Comparison of ENCODE assay signal across 13 cellular contexts in the genomic region with DNA sequence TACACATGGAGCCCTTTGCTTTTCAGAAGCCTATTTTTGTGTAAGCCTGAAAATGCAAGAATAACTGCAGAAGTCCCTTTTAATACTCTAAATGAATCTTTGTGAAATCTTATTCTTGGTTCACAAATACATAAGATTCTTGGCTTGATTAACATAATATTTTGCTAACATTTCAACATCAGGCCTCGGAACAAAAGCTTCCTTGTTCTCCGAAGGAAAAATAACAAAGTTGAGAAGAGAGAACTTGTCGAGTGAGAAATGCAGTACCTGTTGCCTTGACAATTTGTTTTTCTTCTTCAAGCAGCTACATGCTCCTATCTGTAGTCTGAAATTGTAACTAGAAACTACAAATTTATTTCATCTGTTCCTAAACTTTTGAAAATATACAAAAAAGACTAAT. TPM values are rescaled to one million over a fixed set of nuclear protein-coding genes. Genes with fewer than 3 reads are reported as not detected.
DNase-seq lines count a peak whose midpoint lies in the region; ATAC-seq and TF ChIP-seq lines count a peak whose summit lies in the region.
"Had no signal": no experiment of that assay in that cellular context is flagged by ENCODE, and none has a peak within 500 bp of the region (broad histone marks: within the 10 kb centered on the region; RNA-seq: fewer than 3 reads in every experiment).

No MANE protein-coding gene starts in this region.

- 6% methylated on average over 3 of the region's 3 CpGs for WGBS in prostate gland

- H3K9me3 ChIP-seq in DND-41 (ENCODE audit: insufficient read depth, low read length, severe bottlenecking): no peaks in the 10 kb centered on the region
- H3K9me3 ChIP-seq in prostate gland: no peaks in the 10 kb centered on the region

- intact Hi-C loops in prostate gland (cut with DNase I): no loop called here

- no peak for TF ChIP-seq POLR2A in prostate gland (IDR thresholded peaks at IDR 0.05)

- no peak for ATAC-seq in DND-41 (ENCODE audit: insufficient read depth, low read depth)
- ATAC-seq in GM21381 (IDR thresholded peaks at IDR 0.05; ENCODE audit: unreplicated experiment): no peak
- no peak for ATAC-seq in HG03460 (IDR thresholded peaks at IDR 0.05; ENCODE audit: unreplicated experiment)
- ATAC-seq: activated naive CD8-positive, alpha-beta T cell treated with anti-CD3 and anti-CD28 coated beads, Interleukin-2, amount 50 U/mL, for 24 hours; foreskin keratinocyte had no signal

- H3K4me3 ChIP-seq in DND-41 (ENCODE audit: low read depth in 1 of 2, low read length in 2 of 2): no peak overlapping the region
- H3K4me3 ChIP-seq in fibroblast of pulmonary artery (replicated peaks; ENCODE audit: low read depth, low read length): no peak overlapping the region
- no peak overlapping the region for H3K4me3 ChIP-seq in prostate gland

- H4K20me1 ChIP-seq in DND-41 (ENCODE audit: insufficient read depth, low read length): peaks cover 12% of the 10 kb centered on the region; the same call in 1 of the 2 replicates

- peaks cover 32% of the 10 kb centered on the region for H3K36me3 ChIP-seq in DND-41 (ENCODE audit: insufficient read depth, low read length)
- H3K36me3 ChIP-seq in prostate gland: no peaks in the 10 kb centered on the region

- DNase-seq in DND-41 (no peak), SK-MEL-5 (ENCODE audit: low read depth, low spot score) (peak; percentile 25), fibroblast of pulmonary artery (ENCODE audit: low read depth) (peak; percentile 42), prostate gland (ENCODE audit: low spot score) (peak; percentile 36), CD1c-positive myeloid dendritic cell (ENCODE audit: extremely low spot score) (no peak), SIG-M5 treated with dmso at 0.1 percent for 504 hours (lab: John Stamatoyannopoulos, UW; ENCODE audit: unreplicated experiment) (no peak)
- DNase-seq: activated CD4-positive, alpha-beta T cell treated with anti-CD3 and anti-CD28 coated beads, Interleukin-2, amount 50 U/mL, for 1 hour; activated naive CD8-positive, alpha-beta T cell treated with anti-CD3 and anti-CD28 coated beads, Interleukin-2, amount 50 U/mL, for 24 hours; HCEC 1CT; RPMI8226 had no signal

- no peak overlapping the region for H2AFZ ChIP-seq in DND-41 (ENCODE audit: low read depth, low read length)

- H3K4me2 ChIP-seq in DND-41 (ENCODE audit: insufficient read depth, low read length): peak overlapping the region; percentile 34

- peaks cover 97% of the 10 kb centered on the region for H3K79me2 ChIP-seq in DND-41 (ENCODE audit: insufficient read depth, low read length)

- no peaks in the 10 kb centered on the region for H3K27me3 ChIP-seq in DND-41 (ENCODE audit: insufficient read depth, low read length, poor library complexity)
- no peaks in the 10 kb centered on the region for H3K27me3 ChIP-seq in prostate gland (replicated peaks; ENCODE audit: insufficient read depth)
- H3K27me3 ChIP-seq: foreskin keratinocyte had no signal

- in situ Hi-C loops in SK-MEL-5 (cut with HindIII; ENCODE audit: low pct_unique_long_range_greater_than_20kb, low sequenced_read_pairs): no loop called here

- H3K27ac ChIP-seq in DND-41 (ENCODE audit: low read length) (peak overlapping the region; percentile 74), prostate gland (peak overlapping the region; percentile 39 to 44)
- H3K27ac ChIP-seq: foreskin keratinocyte had no signal

- H3K4me1 ChIP-seq in DND-41 (ENCODE audit: insufficient read depth, low read length) (peaks cover 89% of the 10 kb centered on the region), prostate gland (replicated peaks) (peaks cover 3% of the 10 kb centered on the region)

- 0 out of 2 replicates have a peak overlapping the region, but pooled peaks have one; percentile 21 for H3K9ac ChIP-seq in DND-41 (ENCODE audit: low read depth, low read length)

- no peak for TF ChIP-seq CTCF in DND-41 (IDR thresholded peaks at IDR 0.05; ENCODE audit: borderline replicate concordance, extremely low read depth, low read length, poor library complexity, severe bottlenecking)
- TF ChIP-seq CTCF in fibroblast of pulmonary artery (IDR thresholded peaks at IDR 0.05; ENCODE audit: low read length, missing control alignments): no peak
- TF ChIP-seq CTCF in prostate gland (IDR thresholded peaks at IDR 0.05): no peak

RNA-seq across cellular contexts. Expression of gene NT5C2, which starts 8.5 kb away (rescaled TPM):
- total RNA-seq in SK-MEL-5 (2014; rRNA removed; shearing (Covaris generic)): 35.5 and 37.4 TPM in 2 replicates
- polyA plus RNA-seq in SK-MEL-5 (2015; cell fraction: cytosol; rRNA removed): 30.3 and 34.9 TPM in 2 replicates
- polyA plus RNA-seq in SK-MEL-5 (2015; cell fraction: nucleus; rRNA removed): 45.4 and 52.6 TPM in 2 replicates
- 100 to 1,000 TPM in 1 of 2 donors, 10 to 100 TPM in 1; 88.4 to 112 TPM for total RNA-seq in prostate gland

Comparison
In these comparisons a context has a peak if more than half of its experiments do, and no peak if none do; other contexts are left out.
1. DNase-seq: peak in SK-MEL-5 (single experiment), fibroblast of pulmonary artery (single experiment) and prostate gland (single experiment); none in DND-41 (single experiment), CD1c-positive myeloid dendritic cell (single experiment) and SIG-M5 treated with dmso at 0.1 percent for 504 hours (single experiment).